18 cellular contexts compared by ENCODE assay signal in the genomic region with DNA sequence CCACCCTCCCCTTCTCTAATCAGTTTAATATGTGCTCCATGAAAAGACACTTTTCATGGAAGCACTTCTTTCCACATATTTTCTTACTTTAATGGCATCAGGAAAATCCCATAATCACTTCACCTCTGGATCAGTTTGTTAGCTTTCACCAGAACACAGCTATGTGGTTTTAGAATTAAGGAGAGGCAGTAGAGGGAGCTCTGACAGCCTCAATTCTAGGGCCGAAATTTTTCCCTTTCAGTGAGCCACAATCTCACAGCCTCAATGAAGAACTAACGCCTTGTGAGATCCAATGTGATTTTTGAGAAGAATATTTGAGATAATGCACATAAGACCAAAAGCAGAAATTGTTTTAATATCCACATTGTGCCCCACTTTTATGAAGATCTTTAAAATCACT.
DNase-seq lines count a peak whose midpoint lies in the region; ATAC-seq and TF ChIP-seq lines count a peak whose summit lies in the region.
"Had no signal": no experiment of that assay in that cellular context is flagged by ENCODE, and none has a peak within 500 bp of the region (broad histone marks: within the 10 kb centered on the region; RNA-seq: fewer than 3 reads in every experiment).

No MANE protein-coding gene starts in this region.

- ATAC-seq in activated CD8-positive, alpha-beta T cell treated with anti-CD3 and anti-CD28 coated beads, Interleukin-2, amount 10 ng/mL, durations not matched to agents 7 days and 5 days: no peak
- ATAC-seq: T-helper 17 cell had no signal

- H3K36me3 Mint-ChIP-seq in activated CD8-positive, alpha-beta T cell treated with anti-CD3 and anti-CD28 coated beads, Interleukin-2, amount 10 ng/mL, durations not matched to agents 7 days and 5 days (ENCODE audit: low read depth): no peaks in the 10 kb centered on the region
- H3K36me3 Mint-ChIP-seq: mesothelial cell of epicardium had no signal

- no peaks in the 10 kb centered on the region for H3K4me1 Mint-ChIP-seq in activated CD8-positive, alpha-beta T cell treated with anti-CD3 and anti-CD28 coated beads, Interleukin-2, amount 10 ng/mL, durations not matched to agents 7 days and 5 days (ENCODE audit: low read depth)
- H3K4me1 Mint-ChIP-seq: mesothelial cell of epicardium, neural crest cell, T-helper 17 cell had no signal

- no peaks in the 10 kb centered on the region for H3K27me3 Mint-ChIP-seq in activated CD8-positive, alpha-beta T cell treated with anti-CD3 and anti-CD28 coated beads, Interleukin-2, amount 10 ng/mL, durations not matched to agents 7 days and 5 days (ENCODE audit: low read depth)
- H3K27me3 Mint-ChIP-seq: T-helper 17 cell had no signal

- H3K4me3 Mint-ChIP-seq in activated CD8-positive, alpha-beta T cell treated with anti-CD3 and anti-CD28 coated beads, Interleukin-2, amount 10 ng/mL, durations not matched to agents 7 days and 5 days: no peak overlapping the region
- H3K4me3 Mint-ChIP-seq: HFFc6, mesothelial cell of epicardium, neural crest cell, T-helper 17 cell had no signal

- POLR2A ChIA-PET in activated CD8-positive, alpha-beta T cell treated with anti-CD3 and anti-CD28 coated beads, Interleukin-2, amount 10 ng/mL, durations not matched to agents 7 days and 5 days (lab: Charles Lee): no interaction called here

- CTCF ChIA-PET in activated CD8-positive, alpha-beta T cell treated with anti-CD3 and anti-CD28 coated beads, Interleukin-2, amount 10 ng/mL, durations not matched to agents 7 days and 5 days (lab: Charles Lee): no interaction called here

- H3K4me1 ChIP-seq in tibial artery: no peaks in the 10 kb centered on the region

- H3K27me3 ChIP-seq in tibial artery: no peaks in the 10 kb centered on the region

- peaks cover 16% of the 10 kb centered on the region for H3K9me3 Mint-ChIP-seq in activated CD8-positive, alpha-beta T cell treated with anti-CD3 and anti-CD28 coated beads, Interleukin-2, amount 10 ng/mL, durations not matched to agents 7 days and 5 days (ENCODE audit: insufficient read depth)

- TF ChIP-seq CTCF in AG09319 (IDR thresholded peaks at IDR 0.05; ENCODE audit: low read depth, low read length) (peak; percentile 22), LNCaP clone FGC (IDR thresholded peaks at IDR 0.05; ENCODE audit: control insufficient read depth, extremely low read depth, insufficient read depth) (peak; percentile 45), cardiac fibroblast (IDR thresholded peaks at IDR 0.05; ENCODE audit: low read depth, low read length) (peak; percentile 25), tibial artery (IDR thresholded peaks at IDR 0.05) (no peak)

- no peaks in the 10 kb centered on the region for H3K36me3 ChIP-seq in tibial artery

- intact Hi-C loops in tibial artery (cut with DNase I; ENCODE audit: low total_unique reads): no loop called here

- H3K4me3 ChIP-seq in LNCaP clone FGC (ENCODE audit: low read depth, low read length) (no peak overlapping the region), cardiac fibroblast (replicated peaks in 1 of 2; ENCODE audit: low read depth in 2 of 2, low read length in 2 of 2) (no peak overlapping the region), tibial artery (no peak overlapping the region)

- H3K27ac Mint-ChIP-seq in activated CD8-positive, alpha-beta T cell treated with anti-CD3 and anti-CD28 coated beads, Interleukin-2, amount 10 ng/mL, durations not matched to agents 7 days and 5 days: no peak overlapping the region
- H3K27ac Mint-ChIP-seq: HFFc6, mesothelial cell of epicardium, T-helper 17 cell had no signal

- no peak for DNase-seq in AG09319 (ENCODE audit: extremely low read depth, low read depth)
- no peak for DNase-seq in LNCaP clone FGC (ENCODE audit: low read depth)
- DNase-seq in cardiac fibroblast (ENCODE audit: low read depth in 2 of 2): peak; percentile 2
- peak; percentile 11 for DNase-seq in iPS-NIHi7 (ENCODE audit: extremely low spot score)
- no peak for DNase-seq in activated CD8-positive, alpha-beta T cell treated with anti-CD3 and anti-CD28 coated beads, Interleukin-2, amount 10 ng/mL, durations not matched to agents 7 days and 5 days
- no peak for DNase-seq in tibial artery
- DNase-seq in ACHN: no peak
- no peak for DNase-seq in stimulated activated CD4-positive, alpha-beta T cell treated with anti-CD3 and anti-CD28 coated beads, Interleukin-2, amount 100 ng/mL, for 24 hours
- DNase-seq: activated CD4-positive, CD25-positive, alpha-beta regulatory T cell treated with anti-CD3 and anti-CD28 coated beads, Interleukin-2, amount 50 U/mL, for 72 hours; activated effector memory CD4-positive, alpha-beta T cell treated with Interleukin-2 at 50 U/mL for 16 hours; HFFc6; NCI-H1694 treated with DMSO at 0.1 percent for 48 hours; NCI-H510A; retina; T-helper 17 cell had no signal

- in situ Hi-C loops in ACHN (cut with HindIII; ENCODE audit: low pct_ligation_motif_present, low pct_unique_long_range_greater_than_20kb, low sequenced_read_pairs): no loop called here

- no peaks in the 10 kb centered on the region for H3K9me3 ChIP-seq in tibial artery

- no peak overlapping the region for H3K27ac ChIP-seq in tibial artery
- H3K27ac ChIP-seq: epithelial cell of prostate had no signal

Comparison
In these comparisons a context has a peak if more than half of its experiments do, and no peak if none do; other contexts are left out.
1. DNase-seq: peak in cardiac fibroblast (2 of 2) and iPS-NIHi7 (single experiment); none in AG09319 (single experiment), LNCaP clone FGC (single experiment), activated CD8-positive, alpha-beta T cell treated with anti-CD3 and anti-CD28 coated beads, Interleukin-2, amount 10 ng/mL, durations not matched to agents 7 days and 5 days (single experiment), tibial artery (0 of 2), ACHN (single experiment) and stimulated activated CD4-positive, alpha-beta T cell treated with anti-CD3 and anti-CD28 coated beads, Interleukin-2, amount 100 ng/mL, for 24 hours (0 of 2).
2. CTCF ChIP-seq: peak in AG09319 (single experiment), LNCaP clone FGC (single experiment) and cardiac fibroblast (single experiment); none in tibial artery (0 of 2).